Comparison of ENCODE assay signal across 8 cellular contexts in genomic region chr13:100674363-100674847, GRCh38. TPM values are rescaled to one million over a fixed set of nuclear protein-coding genes. Genes with fewer than 3 reads are reported as not detected.
DNase-seq lines count a peak whose midpoint lies in the region; ATAC-seq and TF ChIP-seq lines count a peak whose summit lies in the region.

TSS of gene TMTC4 (minus strand) at chr13:100674795. CDS start at chr13:100670362, 4,433 bp downstream.

- WGBS in psoas muscle, 3 donors: 0% methylated on average over 15 to 72 of the region's 72 CpGs

- no peak for TF ChIP-seq CTCF in psoas muscle (IDR thresholded peaks at IDR 0.05)

- peak within 1 kb of the TSS; percentile 83 for H3K4me3 Mint-ChIP-seq in activated CD4-positive, alpha-beta memory T cell treated with anti-CD3 and anti-CD28 coated beads, Interleukin-2, amount 10 ng/mL, durations not matched to agents 7 days and 5 days

- intact Hi-C loops in psoas muscle (cut with DNase I): no loop called here

- H3K27ac ChIP-seq in psoas muscle: peak within 1 kb of the TSS; percentile 84

- peak within 1 kb of the TSS; percentile 89 for H3K27ac Mint-ChIP-seq in activated CD4-positive, alpha-beta memory T cell treated with anti-CD3 and anti-CD28 coated beads, Interleukin-2, amount 10 ng/mL, durations not matched to agents 7 days and 5 days

- H3K9me3 ChIP-seq in psoas muscle: no peaks in the 10 kb centered on the region

- peak within 1 kb of the TSS; percentile 69 for H3K4me3 ChIP-seq in psoas muscle

- DNase-seq in CD1c-positive myeloid dendritic cell (ENCODE audit: extremely low spot score): peak; percentile 45
- DNase-seq in activated CD4-positive, alpha-beta memory T cell treated with anti-CD3 and anti-CD28 coated beads, Interleukin-2, amount 10 ng/mL, durations not matched to agents 7 days and 5 days: no peak
- peak; percentile 10 for DNase-seq in foreskin melanocyte
- no peak for DNase-seq in psoas muscle
- DNase-seq in activated effector memory CD4-positive, alpha-beta T cell treated with anti-CD3 and anti-CD28 coated beads, Interleukin-2, amount 50 U/mL, for 16 hours: no peak
- no peak for DNase-seq in activated effector memory CD4-positive, alpha-beta T cell treated with Interleukin-2 at 50 U/mL for 16 hours

- H3K9me3 Mint-ChIP-seq in activated CD4-positive, alpha-beta memory T cell treated with anti-CD3 and anti-CD28 coated beads, Interleukin-2, amount 10 ng/mL, durations not matched to agents 7 days and 5 days: no peaks in the 10 kb centered on the region

- H3K4me1 ChIP-seq in psoas muscle: peaks cover 5% of the 10 kb centered on the region

- peaks cover 0 to 6% of the 10 kb centered on the region in 2 donors for H3K36me3 ChIP-seq in psoas muscle (ENCODE audit: insufficient read depth in 1 of 2, low read depth in 1 of 2)

- peaks cover 31% of the 10 kb centered on the region for H3K4me1 Mint-ChIP-seq in activated CD4-positive, alpha-beta memory T cell treated with anti-CD3 and anti-CD28 coated beads, Interleukin-2, amount 10 ng/mL, durations not matched to agents 7 days and 5 days

- H3K36me3 Mint-ChIP-seq in activated CD4-positive, alpha-beta memory T cell treated with anti-CD3 and anti-CD28 coated beads, Interleukin-2, amount 10 ng/mL, durations not matched to agents 7 days and 5 days (ENCODE audit: low read depth): peaks cover 14% of the 10 kb centered on the region

- peak; percentile 47 for ATAC-seq in GM19395 (IDR thresholded peaks at IDR 0.05; ENCODE audit: unreplicated experiment)
- ATAC-seq in HG03439 (IDR thresholded peaks at IDR 0.05; ENCODE audit: unreplicated experiment): peak; percentile 52
- peak in 3 of 4 donors; percentile 14 to 32 (median 24) for ATAC-seq in psoas muscle

- CTCF ChIA-PET in activated CD4-positive, alpha-beta memory T cell treated with anti-CD3 and anti-CD28 coated beads, Interleukin-2, amount 10 ng/mL, durations not matched to agents 7 days and 5 days (lab: Charles Lee): interaction anchor here (0.9 to 1.9 kb wide), 8 partner anchors 11 to 102 kb away, joined by 3 to 10 read pairs (median 4); partner anchors contain the start of gene GGACT

- POLR2A ChIA-PET in activated CD4-positive, alpha-beta memory T cell treated with anti-CD3 and anti-CD28 coated beads, Interleukin-2, amount 10 ng/mL, durations not matched to agents 7 days and 5 days (lab: Charles Lee): interaction anchor here (0.9 to 1.8 kb wide), 14 partner anchors 10 to 1017 kb away, joined by 3 to 27 read pairs (median 4); partner anchors contain the start of genes GGACT and PCCA

- H3K27me3 ChIP-seq in psoas muscle (ENCODE audit: insufficient read depth in 3 of 3, low read length in 2 of 3): no peaks in the 10 kb centered on the region

- H3K27me3 Mint-ChIP-seq in activated CD4-positive, alpha-beta memory T cell treated with anti-CD3 and anti-CD28 coated beads, Interleukin-2, amount 10 ng/mL, durations not matched to agents 7 days and 5 days: peaks cover 14% of the 10 kb centered on the region

RNA-seq across cellular contexts. Expression of gene TMTC4, which starts in this region (rescaled TPM):
- total RNA-seq in activated CD4-positive, alpha-beta memory T cell treated with anti-CD3 and anti-CD28 coated beads, Interleukin-2, amount 10 ng/mL, durations not matched to agents 7 days and 5 days: 10 to 100 TPM; 18.5 to 24.6 TPM
- 10 to 100 TPM in 1 of 4 donors, 1 to 10 TPM in 3; 6.8 to 10.1 (median 7.4) TPM for total RNA-seq in psoas muscle
- polyA plus RNA-seq in psoas muscle: 1 to 10 TPM; 3.6 to 8.5 (median 4.1) TPM

Comparison
In these comparisons a context has a peak if more than half of its experiments do, and no peak if none do; other contexts are left out.
1. DNase-seq: peak in CD1c-positive myeloid dendritic cell (single experiment) and foreskin melanocyte (single experiment); none in activated CD4-positive, alpha-beta memory T cell treated with anti-CD3 and anti-CD28 coated beads, Interleukin-2, amount 10 ng/mL, durations not matched to agents 7 days and 5 days (single experiment), psoas muscle (0 of 2), activated effector memory CD4-positive, alpha-beta T cell treated with anti-CD3 and anti-CD28 coated beads, Interleukin-2, amount 50 U/mL, for 16 hours (single experiment) and activated effector memory CD4-positive, alpha-beta T cell treated with Interleukin-2 at 50 U/mL for 16 hours (single experiment).
2. Peak in every context shown above with its lines, with median percentiles within 50 percentile points of each other: ATAC-seq.